17 cellular contexts compared by ENCODE assay signal in the genomic region with DNA sequence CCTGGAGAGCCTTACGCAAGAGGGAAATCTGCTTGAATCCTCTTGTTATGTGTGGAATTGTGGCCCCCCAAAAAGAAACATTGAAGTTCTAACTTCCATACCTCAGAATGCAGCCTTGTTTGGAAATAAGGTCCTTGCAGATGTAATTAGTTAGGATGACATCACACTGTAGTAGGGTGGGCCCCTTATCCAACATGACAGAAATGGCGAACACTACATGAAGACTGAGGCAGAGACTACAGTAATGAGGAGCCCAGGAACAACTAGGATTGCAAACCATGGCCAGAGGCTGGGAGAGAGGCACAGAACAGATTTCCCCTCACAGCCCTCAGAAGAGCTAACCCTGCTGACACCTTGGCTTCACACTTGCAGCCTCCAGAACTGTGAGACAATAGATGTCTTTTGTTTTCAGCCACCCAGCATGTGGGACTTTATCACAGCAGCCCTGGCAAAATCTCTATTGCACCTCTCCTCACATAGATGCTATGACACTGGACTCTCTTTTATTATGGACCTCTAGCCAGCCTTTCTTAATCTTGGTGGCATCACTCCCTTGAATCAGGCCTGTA. TPM values are rescaled to one million over a fixed set of nuclear protein-coding genes. Genes with fewer than 3 reads are reported as not detected.
DNase-seq lines count a peak whose midpoint lies in the region; ATAC-seq and TF ChIP-seq lines count a peak whose summit lies in the region.
"Had no signal": no experiment of that assay in that cellular context is flagged by ENCODE, and none has a peak within 500 bp of the region (broad histone marks: within the 10 kb centered on the region; RNA-seq: fewer than 3 reads in every experiment).

No MANE protein-coding gene starts in this region.

- intact Hi-C loops in left lung (cut with DNase I), result no loop called here

- TF ChIP-seq CTCF in left lung (IDR thresholded peaks at IDR 0.05), result no peak

- no peak for DNase-seq in activated T-cell treated with anti-CD3 and anti-CD28 coated beads, Interleukin-2, amount 50 U/mL, for 72 hours
- DNase-seq in activated T-cell treated with anti-CD3 and anti-CD28 coated beads, Interleukin-2, amount 50 U/mL, for 4 hours, result no peak
- DNase-seq in T-cell, result peak in 5 of 34 experiments; percentile 16 to 32 (median 29)
- DNase-seq in effector memory CD4-positive, alpha-beta T cell, result no peak
- DNase-seq in DMS79 treated with DMSO at 0.1 percent for 48 hours (lab: John Stamatoyannopoulos, UW), result no peak
- DNase-seq in left lung, result no peak
- DNase-seq: ACHN; Calu3; colonic mucosa; MV-4-11; NCI-H526; stimulated activated CD4-positive, alpha-beta T cell treated with anti-CD3 and anti-CD28 coated beads, Interleukin-2, amount 100 ng/mL, for 48 hours; WERI-Rb-1 had no signal

- no peaks in the 10 kb centered on the region for H3K36me3 ChIP-seq in effector memory CD4-positive, alpha-beta T cell (ENCODE audit: control insufficient read depth, insufficient read depth, low read length)
- no peaks in the 10 kb centered on the region for H3K36me3 ChIP-seq in left lung
- H3K36me3 ChIP-seq: colonic mucosa, neutrophil, WERI-Rb-1 had no signal

- H3K27ac ChIP-seq in effector memory CD4-positive, alpha-beta T cell (ENCODE audit: insufficient read depth, low read length, poor library complexity, severe bottlenecking), result peak overlapping the region; percentile 82
- no peak overlapping the region for H3K27ac ChIP-seq in left lung
- H3K27ac ChIP-seq: colonic mucosa, neutrophil, WERI-Rb-1 had no signal

- no peaks in the 10 kb centered on the region for H3K27me3 ChIP-seq in effector memory CD4-positive, alpha-beta T cell (replicated peaks; ENCODE audit: control insufficient read depth, insufficient read depth, low read length, poor library complexity, severe bottlenecking)
- H3K27me3 ChIP-seq in left lung, result no peaks in the 10 kb centered on the region
- H3K27me3 ChIP-seq: colonic mucosa, neutrophil had no signal

- CTCF ChIA-PET in T-cell (lab: Charles Lee), result interaction anchor here in 1 of 2 donors (0.9 kb wide), 1 partner anchor 223 kb away, joined by 3 read pairs; no protein-coding TSS in a partner anchor

- H3K27me3 Mint-ChIP-seq in activated T-cell treated with anti-CD3 and anti-CD28 coated beads, Interleukin-2, amount 50 U/mL, for 72 hours (ENCODE audit: low read depth), result no peaks in the 10 kb centered on the region
- H3K27me3 Mint-ChIP-seq in activated T-cell treated with anti-CD3 and anti-CD28 coated beads, Interleukin-2, amount 50 U/mL, for 4 hours (ENCODE audit: low read depth), result no peaks in the 10 kb centered on the region
- H3K27me3 Mint-ChIP-seq in T-cell, result no peaks in the 10 kb centered on the region
- H3K27me3 Mint-ChIP-seq in stimulated activated memory B cell treated with anti-CD40 and anti-IgM and Interleukin-4, amounts not matched to agents 10 μg/mL and 1 μg/mL and 100 μg/mL, for 72 hours, result no peaks in the 10 kb centered on the region
- H3K27me3 Mint-ChIP-seq: type B pancreatic cell had no signal

- POLR2A ChIA-PET in T-cell (lab: Charles Lee), result no interaction called here

- no peak for ATAC-seq in activated T-cell treated with anti-CD3 and anti-CD28 coated beads, Interleukin-2, amount 50 U/mL, for 72 hours (replicated peaks in 1 of 2)
- no peak for ATAC-seq in activated T-cell treated with anti-CD3 and anti-CD28 coated beads, Interleukin-2, amount 50 U/mL, for 4 hours
- ATAC-seq in T-cell (replicated peaks in 1 of 4) (no peak), HG02884 (IDR thresholded peaks at IDR 0.05; ENCODE audit: unreplicated experiment) (no peak), left lung (no peak)
- no peak for ATAC-seq in stimulated activated memory B cell treated with anti-CD40 and anti-IgM and Interleukin-4, amounts not matched to agents 10 μg/mL and 1 μg/mL and 100 μg/mL, for 72 hours

- peaks cover 94% of the 10 kb centered on the region for H3K4me1 Mint-ChIP-seq in activated T-cell treated with anti-CD3 and anti-CD28 coated beads, Interleukin-2, amount 50 U/mL, for 72 hours (ENCODE audit: low read depth)
- H3K4me1 Mint-ChIP-seq in activated T-cell treated with anti-CD3 and anti-CD28 coated beads, Interleukin-2, amount 50 U/mL, for 4 hours (ENCODE audit: low read depth), result peaks cover 95% of the 10 kb centered on the region
- peaks cover 92 to 95% (median 94%) of the 10 kb centered on the region in 3 donors for H3K4me1 Mint-ChIP-seq in T-cell
- peaks cover 48% of the 10 kb centered on the region for H3K4me1 Mint-ChIP-seq in stimulated activated memory B cell treated with anti-CD40 and anti-IgM and Interleukin-4, amounts not matched to agents 10 μg/mL and 1 μg/mL and 100 μg/mL, for 72 hours

- no peak overlapping the region for H3K4me3 ChIP-seq in effector memory CD4-positive, alpha-beta T cell (ENCODE audit: insufficient read depth, low read depth, low read length, poor library complexity, severe bottlenecking)
- no peak overlapping the region for H3K4me3 ChIP-seq in left lung
- H3K4me3 ChIP-seq: colonic mucosa had no signal

- no peaks in the 10 kb centered on the region for H3K9me3 ChIP-seq in effector memory CD4-positive, alpha-beta T cell (ENCODE audit: control insufficient read depth, low read length)
- no peaks in the 10 kb centered on the region for H3K9me3 ChIP-seq in left lung
- H3K9me3 ChIP-seq: colonic mucosa, neutrophil had no signal

- peaks cover 39% of the 10 kb centered on the region for H3K4me1 ChIP-seq in effector memory CD4-positive, alpha-beta T cell (ENCODE audit: control insufficient read depth, insufficient read depth, low read length, poor library complexity, severe bottlenecking)
- peaks cover 0 to 10% of the 10 kb centered on the region in 2 donors for H3K4me1 ChIP-seq in left lung
- H3K4me1 ChIP-seq: colonic mucosa had no signal

- H3K27ac Mint-ChIP-seq in activated T-cell treated with anti-CD3 and anti-CD28 coated beads, Interleukin-2, amount 50 U/mL, for 72 hours, result peak overlapping the region; percentile 2
- H3K27ac Mint-ChIP-seq in T-cell, result peak overlapping the region; percentile 99
- H3K27ac Mint-ChIP-seq in stimulated activated memory B cell treated with anti-CD40 and anti-IgM and Interleukin-4, amounts not matched to agents 10 μg/mL and 1 μg/mL and 100 μg/mL, for 72 hours, result peak overlapping the region; percentile 28
- H3K27ac Mint-ChIP-seq: type B pancreatic cell had no signal

- H3K36me3 Mint-ChIP-seq in activated T-cell treated with anti-CD3 and anti-CD28 coated beads, Interleukin-2, amount 50 U/mL, for 72 hours (ENCODE audit: insufficient read depth in 2 of 2), result peaks cover 3 to 12% of the 10 kb centered on the region in 2 donors
- H3K36me3 Mint-ChIP-seq in activated T-cell treated with anti-CD3 and anti-CD28 coated beads, Interleukin-2, amount 50 U/mL, for 4 hours (ENCODE audit: insufficient read depth), result peaks cover 36% of the 10 kb centered on the region
- H3K36me3 Mint-ChIP-seq in T-cell, result peaks cover 25% of the 10 kb centered on the region
- H3K36me3 Mint-ChIP-seq in stimulated activated memory B cell treated with anti-CD40 and anti-IgM and Interleukin-4, amounts not matched to agents 10 μg/mL and 1 μg/mL and 100 μg/mL, for 72 hours, result peaks cover 5% of the 10 kb centered on the region

- H3K9me3 Mint-ChIP-seq in activated T-cell treated with anti-CD3 and anti-CD28 coated beads, Interleukin-2, amount 50 U/mL, for 72 hours, result no peaks in the 10 kb centered on the region
- H3K9me3 Mint-ChIP-seq in activated T-cell treated with anti-CD3 and anti-CD28 coated beads, Interleukin-2, amount 50 U/mL, for 4 hours, result peaks cover 3% of the 10 kb centered on the region
- no peaks in the 10 kb centered on the region for H3K9me3 Mint-ChIP-seq in T-cell
- no peaks in the 10 kb centered on the region for H3K9me3 Mint-ChIP-seq in stimulated activated memory B cell treated with anti-CD40 and anti-IgM and Interleukin-4, amounts not matched to agents 10 μg/mL and 1 μg/mL and 100 μg/mL, for 72 hours

- H3K4me3 Mint-ChIP-seq in activated T-cell treated with anti-CD3 and anti-CD28 coated beads, Interleukin-2, amount 50 U/mL, for 72 hours, result peak overlapping the region; percentile 48 to 78
- H3K4me3 Mint-ChIP-seq in activated T-cell treated with anti-CD3 and anti-CD28 coated beads, Interleukin-2, amount 50 U/mL, for 4 hours, result no peak overlapping the region
- H3K4me3 Mint-ChIP-seq in T-cell, result peak overlapping the region in 1 of 3 donors; percentile 39
- no peak overlapping the region for H3K4me3 Mint-ChIP-seq in stimulated activated memory B cell treated with anti-CD40 and anti-IgM and Interleukin-4, amounts not matched to agents 10 μg/mL and 1 μg/mL and 100 μg/mL, for 72 hours
- H3K4me3 Mint-ChIP-seq: type B pancreatic cell had no signal

RNA-seq across cellular contexts. Expression of gene HIVEP2, which starts 29.8 kb away (rescaled TPM):
- 10 to 100 TPM; 25.8 to 30.8 TPM for total RNA-seq in activated T-cell treated with anti-CD3 and anti-CD28 coated beads, Interleukin-2, amount 50 U/mL, for 72 hours
- total RNA-seq in activated T-cell treated with anti-CD3 and anti-CD28 coated beads, Interleukin-2, amount 50 U/mL, for 4 hours, result 10 to 100 TPM; 34.9 to 40.9 (median 36.3) TPM
- total RNA-seq in T-cell (10 to 100 TPM; 71.4 to 81.4 (median 75.2) TPM), left lung (10 to 100 TPM; 14.1 to 16.6 TPM)

Comparison
In these comparisons a context has a peak if more than half of its experiments do, and no peak if none do; other contexts are left out.
1. H3K4me3 Mint-ChIP-seq: peak in activated T-cell treated with anti-CD3 and anti-CD28 coated beads, Interleukin-2, amount 50 U/mL, for 72 hours (2 of 2); none in activated T-cell treated with anti-CD3 and anti-CD28 coated beads, Interleukin-2, amount 50 U/mL, for 4 hours (single experiment) and stimulated activated memory B cell treated with anti-CD40 and anti-IgM and Interleukin-4, amounts not matched to agents 10 μg/mL and 1 μg/mL and 100 μg/mL, for 72 hours (single experiment).
2. H3K27ac Mint-ChIP-seq: peak in every context shown above with its lines; median percentile 99 in T-cell; 28 in stimulated activated memory B cell treated with anti-CD40 and anti-IgM and Interleukin-4, amounts not matched to agents 10 μg/mL and 1 μg/mL and 100 μg/mL, for 72 hours; 2 in activated T-cell treated with anti-CD3 and anti-CD28 coated beads, Interleukin-2, amount 50 U/mL, for 72 hours.